1 cellular context compared by ENCODE assay signal in the genomic region with DNA sequence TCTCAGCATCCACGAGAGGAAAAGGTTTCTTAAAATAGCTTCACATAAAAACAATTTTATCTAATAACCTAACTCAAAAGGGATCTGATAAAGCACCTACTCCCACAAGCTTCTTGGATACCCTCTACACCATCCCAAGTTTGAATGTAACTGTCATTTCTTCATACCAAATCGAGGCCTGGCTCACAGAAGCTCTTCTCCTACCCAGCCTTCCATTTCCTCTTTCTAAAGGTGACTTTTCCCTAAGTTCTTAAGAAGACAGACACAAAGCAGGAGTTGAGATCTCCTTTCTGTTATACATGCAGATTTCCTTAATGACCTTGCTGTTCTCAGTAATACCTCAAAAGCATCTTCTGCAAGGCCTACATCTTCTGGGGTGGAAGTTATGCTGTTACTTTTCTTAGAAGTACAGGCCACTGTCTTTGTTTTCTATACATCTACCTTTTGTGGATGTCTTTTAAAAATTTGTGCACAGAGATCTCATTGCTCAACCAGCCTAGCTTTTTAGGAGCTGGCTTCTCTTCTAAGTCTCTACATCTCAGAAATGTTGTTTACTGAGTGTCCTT.
TF ChIP-seq lines count a peak whose summit lies in the region.

No MANE protein-coding gene starts in this region.

TF ChIP-seq in GM23338, 12 proteins besides CTCF, POLR2A, EP300 and RAD21:
- no peak for TF ChIP-seq ZNF114 (CRISPR knock-in tag; IDR thresholded peaks at IDR 0.05)
- TF ChIP-seq ZNF331 (CRISPR knock-in tag; IDR thresholded peaks at IDR 0.05; ENCODE audit: low read depth) = no peak
- TF ChIP-seq, protein P1, sequence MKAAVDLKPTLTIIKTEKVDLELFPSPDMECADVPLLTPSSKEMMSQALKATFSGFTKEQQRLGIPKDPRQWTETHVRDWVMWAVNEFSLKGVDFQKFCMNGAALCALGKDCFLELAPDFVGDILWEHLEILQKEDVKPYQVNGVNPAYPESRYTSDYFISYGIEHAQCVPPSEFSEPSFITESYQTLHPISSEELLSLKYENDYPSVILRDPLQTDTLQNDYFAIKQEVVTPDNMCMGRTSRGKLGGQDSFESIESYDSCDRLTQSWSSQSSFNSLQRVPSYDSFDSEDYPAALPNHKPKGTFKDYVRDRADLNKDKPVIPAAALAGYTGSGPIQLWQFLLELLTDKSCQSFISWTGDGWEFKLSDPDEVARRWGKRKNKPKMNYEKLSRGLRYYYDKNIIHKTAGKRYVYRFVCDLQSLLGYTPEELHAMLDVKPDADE (IDR thresholded peaks at IDR 0.05) = no peak
- TF ChIP-seq JUNB (IDR thresholded peaks at IDR 0.05; ENCODE audit: unreplicated experiment) = no peak
- TF ChIP-seq POLR2AphosphoS5 (IDR thresholded peaks at IDR 0.05; ENCODE audit: low read depth) = no peak
- no peak for TF ChIP-seq EZH2phosphoT487 (IDR thresholded peaks at IDR 0.05; ENCODE audit: unreplicated experiment)
- no peak for TF ChIP-seq STAT1 (IDR thresholded peaks at IDR 0.05; ENCODE audit: unreplicated experiment)
- TF ChIP-seq EZH2 (IDR thresholded peaks at IDR 0.05; ENCODE audit: low read depth, unreplicated experiment) = no peak
TF ChIP-seq in GM23338: peak in this region for 0.
